In the genomic region with DNA sequence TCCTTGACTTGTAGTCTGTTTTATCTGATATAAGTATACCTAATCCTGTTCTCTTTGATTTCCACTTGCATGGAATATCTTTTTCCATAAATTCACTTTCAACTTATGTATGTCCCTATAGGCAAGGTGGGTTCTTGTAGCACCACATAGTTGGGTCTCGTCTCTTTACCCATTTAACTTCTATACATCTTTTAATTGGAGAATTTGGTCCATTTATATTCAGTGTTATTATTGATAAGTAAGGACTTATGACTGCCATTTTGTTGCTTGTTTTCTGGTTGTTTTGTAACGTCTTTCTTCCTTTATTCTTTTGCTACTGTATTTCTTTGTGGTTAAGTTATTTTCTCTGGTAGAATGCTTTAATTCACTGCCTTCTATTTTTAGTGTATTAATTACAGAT, we compare ENCODE assay signal across 12 cellular contexts. TPM values are rescaled to one million over a fixed set of nuclear protein-coding genes. Genes with fewer than 3 reads are reported as not detected.
"Had no signal": no experiment of that assay in that cellular context is flagged by ENCODE, and none has a peak within 500 bp of the region (broad histone marks: within the 10 kb centered on the region; RNA-seq: fewer than 3 reads in every experiment).

No MANE protein-coding gene starts in this region.

- H3K4me3 Mint-ChIP-seq: GM23338, H9, HFFc6 had no signal

- H3K4me3 ChIP-seq: GM23248, GM23338, HAP-1 had no signal

- FAIRE-seq: H1, H54 had no signal

- H3K9me3 ChIP-seq: HAP-1 had no signal

- DNase-seq: GM23248, GOT3, H7, H9, HCEC 1CT, HFFc6 had no signal

- H3K27ac Mint-ChIP-seq: GM23338, H9, HFFc6 had no signal

- H3K4me1 ChIP-seq: HAP-1 had no signal

- H3K9ac ChIP-seq: GM23248 had no signal

- H3K27ac ChIP-seq: GM23248 had no signal

- H3K36me3 ChIP-seq: HAP-1 had no signal

- H2AFZ ChIP-seq: GM23248, GM23338 had no signal

- H3K4me1 Mint-ChIP-seq: GM23338 had no signal

- H3K4me2 ChIP-seq: GM23338 had no signal

- ATAC-seq: GM23338, HCT116 had no signal

RNA-seq across cellular contexts. Expression of a gene that starts 25.3 kb away (rescaled TPM):
- total RNA-seq: GM23248, GM23338, H1, H4, H7, H9, HFFc6 had no signal
- polyA plus RNA-seq: GM23248, GM23338, H1 had no signal
